Comparison of ENCODE assay signal across 1 cellular context in the genomic region with DNA sequence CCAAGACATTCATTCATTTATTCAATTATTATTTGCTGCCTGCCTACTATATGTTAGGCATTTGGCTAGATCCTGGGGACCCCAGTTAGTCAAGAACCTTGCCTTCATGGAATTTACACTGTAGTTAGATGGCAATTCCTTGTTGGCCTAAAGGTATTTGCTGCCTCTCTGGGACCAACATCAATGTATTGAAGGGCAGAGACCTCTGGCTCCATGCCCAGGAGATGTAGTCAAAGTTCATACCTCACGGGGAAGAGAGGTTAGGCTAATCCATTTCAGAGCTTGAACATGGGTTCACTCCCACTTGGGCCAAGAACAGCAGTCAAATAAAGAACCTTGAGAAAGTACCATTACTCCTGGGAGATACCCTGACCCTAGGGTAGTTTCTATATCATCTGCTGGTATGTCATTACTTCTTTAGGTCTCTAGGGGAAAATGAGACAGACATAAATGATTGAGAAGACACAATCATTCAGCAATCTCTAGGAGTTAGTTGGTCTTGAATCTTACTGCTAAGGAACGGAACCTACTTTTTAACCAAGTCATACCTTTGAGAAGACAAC.
TF ChIP-seq lines count a peak whose summit lies in the region.

No MANE protein-coding gene starts in this region.

TF ChIP-seq in HepG2, 621 proteins besides CTCF, POLR2A, EP300 and RAD21 (continued from another document):
- TF ChIP-seq ARID5B (CRISPR knock-in tag; IDR thresholded peaks at IDR 0.05) (peak; percentile 70), ZNF670 (CRISPR knock-in tag; IDR thresholded peaks at IDR 0.05; ENCODE audit: borderline replicate concordance) (0 out of 2 replicates have a peak, but pooled peaks have one; percentile 10)
